In the genomic region with DNA sequence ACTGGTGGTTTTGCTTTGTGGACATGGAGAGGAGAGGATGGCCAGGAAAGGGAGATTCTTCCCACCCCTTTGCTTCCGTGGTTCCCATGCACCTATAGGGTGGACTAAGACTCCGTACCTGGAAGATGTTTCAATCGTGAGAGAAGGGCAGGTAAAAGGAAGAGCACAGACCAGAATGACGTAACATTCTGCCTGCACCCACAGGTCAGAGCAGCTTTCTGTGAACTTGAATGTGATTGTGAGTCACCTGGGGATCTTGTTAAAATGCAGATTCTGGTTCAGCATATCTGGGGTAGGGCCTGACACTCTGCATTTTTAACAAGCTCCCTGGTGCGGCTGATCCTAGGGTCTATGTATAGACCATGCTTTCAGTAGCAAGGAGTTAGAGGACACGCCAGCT, we compare ENCODE assay signal across 26 cellular contexts.
A peak's percentile ranks its signal among the peaks of the same experiment; 100 is the strongest.
DNase-seq lines count a peak whose midpoint lies in the region; ATAC-seq, FAIRE-seq and TF ChIP-seq lines count a peak whose summit lies in the region.
"Had no signal": no experiment of that assay in that cellular context is flagged by ENCODE, and none has a peak within 500 bp of the region (broad histone marks: within the 10 kb centered on the region; RNA-seq: fewer than 3 reads in every experiment).

No MANE protein-coding gene starts in this region.

- no peak overlapping the region for H2BK5ac ChIP-seq in H9 (ENCODE audit: insufficient read length, low read length)

- H3K4ac ChIP-seq in H9 (ENCODE audit: low read depth, low read length) = no peak overlapping the region

- H2AFZ ChIP-seq in H9 (ENCODE audit: low read length) = no peak overlapping the region
- H2AFZ ChIP-seq: PC-9 had no signal

- no peak overlapping the region for H4K91ac ChIP-seq in H9 (ENCODE audit: insufficient read length, low read depth, low read length)

- H3K9me3 ChIP-seq in H9 (ENCODE audit: control insufficient read depth, low read depth, low read length) = no peaks in the 10 kb centered on the region
- H3K9me3 ChIP-seq in gastrocnemius medialis = no peaks in the 10 kb centered on the region
- H3K9me3 ChIP-seq in ascending aorta = no peaks in the 10 kb centered on the region
- H3K9me3 ChIP-seq: SJCRH30 had no signal

- H3K36me3 ChIP-seq in bronchial epithelial cell (ENCODE audit: control insufficient read depth, insufficient read depth, low read length) (no peaks in the 10 kb centered on the region), gastrocnemius medialis (no peaks in the 10 kb centered on the region), ascending aorta (no peaks in the 10 kb centered on the region)
- H3K36me3 ChIP-seq: SJCRH30 had no signal

- no peak overlapping the region for H2BK120ac ChIP-seq in H9 (ENCODE audit: low read depth, low read length, poor library complexity, severe bottlenecking)

- no peak overlapping the region for H2AK5ac ChIP-seq in H9 (ENCODE audit: insufficient read length, low read length)

- H3K4me2 ChIP-seq in H9 (ENCODE audit: insufficient read depth, insufficient read length, low read length) = no peak overlapping the region
- H3K4me2 ChIP-seq: PC-9 had no signal

- intact Hi-C loops in gastrocnemius medialis (cut with DNase I; ENCODE audit: low total_unique reads) (loop anchor here (5.0 kb wide), 1 partner anchor 310 kb away; no protein-coding TSS in a partner anchor), ascending aorta (cut with DNase I) (no loop called here)

- WGBS in H9 (ENCODE audit: extremely low coverage, insufficient read length, low lambda C conversion rate) = no CpG with 5 or more reads among the region's 6 CpGs

- TF ChIP-seq CTCF in H9 (conservative IDR thresholded peaks at IDR 0.05) = no peak
- TF ChIP-seq CTCF in bronchial epithelial cell (IDR thresholded peaks at IDR 0.05; ENCODE audit: insufficient read depth, low read length, severe bottlenecking) = no peak
- TF ChIP-seq CTCF in foreskin keratinocyte (conservative IDR thresholded peaks at IDR 0.05) = no peak
- TF ChIP-seq CTCF in gastrocnemius medialis (IDR thresholded peaks at IDR 0.05 in 4 of 5, conservative IDR thresholded peaks at IDR 0.05 in 1 of 5) = no peak
- TF ChIP-seq CTCF in ascending aorta (IDR thresholded peaks at IDR 0.05) = no peak

- H3K4me3 ChIP-seq in bronchial epithelial cell (ENCODE audit: low read depth, low read length) (no peak overlapping the region), gastrocnemius medialis (no peak overlapping the region), ascending aorta (no peak overlapping the region)
- H3K4me3 ChIP-seq: PC-9, SJCRH30 had no signal

- in situ Hi-C loops in gastrocnemius medialis (cut with MboI; ENCODE audit: low sequenced_read_pairs in 4 of 4) = no loop called here

- no peak overlapping the region for H3K56ac ChIP-seq in H9 (ENCODE audit: insufficient read length, low read depth, low read length)

- H3K79me2 ChIP-seq in H9 (ENCODE audit: insufficient read depth, low read length) = no peaks in the 10 kb centered on the region

- H3K27ac ChIP-seq in H9 (ENCODE audit: insufficient read length, low read depth, low read length) (no peak overlapping the region), foreskin keratinocyte (no peak overlapping the region), gastrocnemius medialis (peak overlapping the region; percentile 57 to 75 (median 67)), ascending aorta (no peak overlapping the region)
- H3K27ac ChIP-seq: HL-60, PC-9, SJCRH30 had no signal

- H3K27me3 ChIP-seq in H9 (ENCODE audit: insufficient read depth, low read length) = no peaks in the 10 kb centered on the region
- no peaks in the 10 kb centered on the region for H3K27me3 ChIP-seq in bronchial epithelial cell (ENCODE audit: control insufficient read depth, insufficient read depth, low read length)
- H3K27me3 ChIP-seq in foreskin keratinocyte = no peaks in the 10 kb centered on the region
- H3K27me3 ChIP-seq in gastrocnemius medialis = no peaks in the 10 kb centered on the region
- H3K27me3 ChIP-seq in ascending aorta = no peaks in the 10 kb centered on the region
- H3K27me3 ChIP-seq: SJCRH30 had no signal

- H3K36me3 Mint-ChIP-seq in H9 (ENCODE audit: insufficient read depth in 1 of 3, low read depth in 3 of 3) = no peaks in the 10 kb centered on the region; a peak in 1 of 7 replicates
- H3K36me3 Mint-ChIP-seq: CD4-positive, alpha-beta memory T cell had no signal

- H4K20me1 ChIP-seq in H9 (ENCODE audit: control insufficient read depth, insufficient read depth, insufficient read length) = no peaks in the 10 kb centered on the region

- no peaks in the 10 kb centered on the region for H3K23me2 ChIP-seq in H9 (ENCODE audit: insufficient read length, low read depth, low read length, poor library complexity, severe bottlenecking)

- H3K4me1 ChIP-seq in H9 (ENCODE audit: insufficient read depth, low read length) (no peaks in the 10 kb centered on the region; the same call in 1 of the 2 replicates), foreskin keratinocyte (peaks cover 3% of the 10 kb centered on the region), gastrocnemius medialis (peaks cover 32 to 34% of the 10 kb centered on the region in 2 donors), ascending aorta (peaks cover 0 to 5% of the 10 kb centered on the region in 2 donors)
- H3K4me1 ChIP-seq: SJCRH30 had no signal

- H4K5ac ChIP-seq in H9 (ENCODE audit: insufficient read length, low read depth, low read length) = no peak overlapping the region

- peak overlapping the region in 2 of 3 experiments; percentile 10 to 26; a peak in 2 of 7 replicates for H3K27ac Mint-ChIP-seq in H9
- H3K27ac Mint-ChIP-seq: CD4-positive, alpha-beta memory T cell had no signal

- H2BK20ac ChIP-seq in H9 (ENCODE audit: low read depth, low read length, poor library complexity, severe bottlenecking) = no peak overlapping the region

- H2BK15ac ChIP-seq in H9 (ENCODE audit: low read depth, low read length) = no peak overlapping the region

- TF ChIP-seq POLR2A in gastrocnemius medialis (IDR thresholded peaks at IDR 0.05) = no peak

- no peak overlapping the region for H3K4me3 Mint-ChIP-seq in H9
- H3K4me3 Mint-ChIP-seq: CD4-positive, alpha-beta memory T cell had no signal

- H3K9ac ChIP-seq in H9 (ENCODE audit: extremely low read depth, insufficient read length, low read length) = no peak overlapping the region

- peak; percentile 18 for FAIRE-seq in bronchial epithelial cell (lab: Jason Lieb, UNC)
- FAIRE-seq: GM12892, H54 had no signal

- H2BK12ac ChIP-seq in H9 (ENCODE audit: insufficient read length, low read depth, low read length) = no peak overlapping the region

- H4K8ac ChIP-seq in H9 (replicated peaks; ENCODE audit: insufficient read length, low read depth, low read length) = no peak overlapping the region

- no peaks in the 10 kb centered on the region for H3K9me3 Mint-ChIP-seq in H9

- H3K27me3 Mint-ChIP-seq in H9 (ENCODE audit: low read depth) = no peaks in the 10 kb centered on the region; the same call in 1 of the 2 replicates
- H3K27me3 Mint-ChIP-seq: CD4-positive, alpha-beta memory T cell had no signal

- H3K4me1 Mint-ChIP-seq in H9 = peaks cover 11% of the 10 kb centered on the region in 2 experiments

- H3K18ac ChIP-seq in H9 (ENCODE audit: insufficient read length, low read depth, low read length) = no peak overlapping the region

- no peaks in the 10 kb centered on the region for H3K79me1 ChIP-seq in H9 (ENCODE audit: insufficient read depth, low read depth, low read length, poor library complexity, severe bottlenecking)

- H3T11ph ChIP-seq in H9 (ENCODE audit: low read length) = no peak overlapping the region

- no peak overlapping the region for H3K23ac ChIP-seq in H9 (ENCODE audit: insufficient read length, low read depth, low read length)

- no peak for DNase-seq in H9
- DNase-seq in bronchial epithelial cell (ENCODE audit: low read depth) = peak; percentile 63
- DNase-seq in foreskin keratinocyte = no peak
- no peak for DNase-seq in gastrocnemius medialis
- no peak for DNase-seq in ascending aorta (ENCODE audit: low spot score in 2 of 2)
- no peak for DNase-seq in DMS153 (lab: John Stamatoyannopoulos, UW)
- DNase-seq in medulla oblongata (ENCODE audit: extremely low spot score) = no peak
- DNase-seq: C1 segment of cervical spinal cord; CD4-positive, alpha-beta memory T cell; COR-L47; DMS79; GF-D8; Kasumi-1; MV-4-11; NCI-H1105; NCI-H1436 treated with DMSO at 0.1 percent for 48 hours; NCI-H1930; NCI-H2107; NCI-H524; NCI-H774; PC-9; SJCRH30 had no signal

- H3K14ac ChIP-seq in H9 (ENCODE audit: insufficient read depth, low read length) = no peak overlapping the region

- ATAC-seq in foreskin keratinocyte = peak; percentile 26
- peak in 1 of 2 donors; percentile 16 for ATAC-seq in gastrocnemius medialis
- ATAC-seq: Right ventricle myocardium inferior had no signal

Comparison
In these comparisons a context has a peak if more than half of its experiments do, and no peak if none do; other contexts are left out.
1. H3K27ac ChIP-seq: peak in gastrocnemius medialis (4 of 4); none in H9 (single experiment), foreskin keratinocyte (single experiment) and ascending aorta (0 of 2).